9 cellular contexts compared by ENCODE assay signal in the genomic region with DNA sequence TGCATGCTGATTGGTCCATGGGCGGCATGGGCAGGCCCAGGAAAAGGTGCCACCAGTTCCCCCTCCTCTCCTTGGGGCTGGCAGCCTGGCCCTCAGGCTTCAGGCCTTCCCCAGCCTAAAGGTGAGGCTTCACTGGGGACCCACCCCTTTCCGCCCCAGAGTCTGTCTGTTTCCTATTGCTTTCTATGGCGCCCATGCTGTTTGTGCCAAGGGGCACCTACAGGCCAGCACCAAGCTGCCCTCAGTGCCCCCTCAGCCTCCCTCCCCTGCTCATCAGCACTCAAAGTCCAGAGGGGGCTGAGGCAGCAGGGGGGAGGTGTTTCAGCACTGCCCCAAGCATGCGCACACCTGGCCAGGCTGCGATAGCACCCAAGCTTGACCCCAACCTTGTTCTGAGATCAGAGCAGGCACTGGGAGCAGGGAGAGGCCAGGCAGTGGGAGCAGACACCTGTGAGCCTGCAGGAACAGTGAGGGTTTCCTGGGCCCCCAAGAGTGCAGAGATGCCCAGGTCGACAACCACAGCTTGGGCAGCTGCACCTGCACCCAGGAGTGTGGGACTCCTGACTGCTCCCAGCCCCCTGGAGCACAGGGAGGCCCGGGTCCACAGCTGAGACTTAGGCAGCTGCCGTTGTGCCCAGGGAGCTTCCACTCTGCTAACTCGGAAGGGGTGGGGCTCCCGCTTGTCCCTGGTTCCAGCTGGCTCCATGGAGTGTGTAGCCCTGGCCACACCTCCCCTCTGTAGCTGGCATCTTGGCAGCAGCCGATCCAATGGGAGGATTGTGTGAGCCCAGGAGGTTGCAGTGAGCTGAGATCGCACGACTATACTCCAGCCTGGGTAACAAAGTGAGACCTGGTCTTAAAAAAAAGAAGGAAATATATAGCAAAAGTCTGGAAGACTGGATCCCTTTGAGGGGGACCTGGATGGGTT.
DNase-seq lines count a peak whose midpoint lies in the region; ATAC-seq, FAIRE-seq and TF ChIP-seq lines count a peak whose summit lies in the region.
"Had no signal": no experiment of that assay in that cellular context is flagged by ENCODE, and none has a peak within 500 bp of the region (broad histone marks: within the 10 kb centered on the region; RNA-seq: fewer than 3 reads in every experiment).

No MANE protein-coding gene starts in this region.

- H3K4me1 ChIP-seq in foreskin keratinocyte (no peaks in the 10 kb centered on the region), pancreas (peaks cover 8 to 12% (median 10%) of the 10 kb centered on the region in 3 donors)

- no peaks in the 10 kb centered on the region for H3K9me3 ChIP-seq in pancreas

- H3K27me3 ChIP-seq in foreskin keratinocyte, result peaks cover 12% of the 10 kb centered on the region
- no peaks in the 10 kb centered on the region for H3K27me3 ChIP-seq in pancreas

- no peaks in the 10 kb centered on the region for H3K36me3 ChIP-seq in pancreas

- WGBS in pancreas, 2 donors, result 41 to 45% methylated on average over 13 of the region's 13 CpGs

- intact Hi-C loops in pancreas (cut with DNase I), result loop anchor here in 1 of 3 donors (5.0 kb wide), 1 partner anchor 108 kb away; no protein-coding TSS in a partner anchor

- DNase-seq in G401 (ENCODE audit: low spot score) (peak; percentile 57), NCI-H2171 (lab: John Stamatoyannopoulos, UW) (peak; percentile 68), foreskin keratinocyte (no peak), pancreas (peak in 5 of 6 donors; percentile 44 to 78 (median 52)), NOMO-1 (lab: John Stamatoyannopoulos, UW; ENCODE audit: unreplicated experiment in 2 of 2) (no peak)
- no peak for DNase-seq in effector CD4-positive, alpha-beta T cell
- DNase-seq in stimulated activated CD4-positive, alpha-beta T cell treated with anti-CD3 and anti-CD28 coated beads, Interleukin-4, amount 100 ng/mL, for 1 hour, result no peak

- TF ChIP-seq CTCF in foreskin keratinocyte (conservative IDR thresholded peaks at IDR 0.05) (no peak), pancreas (IDR thresholded peaks at IDR 0.05) (no peak)

- no peak for FAIRE-seq in pancreas (lab: Jason Lieb, UNC)

- H3K4me3 ChIP-seq in pancreas, result no peak overlapping the region
- H3K4me3 ChIP-seq: coronary artery had no signal

- ATAC-seq in foreskin keratinocyte (peak; percentile 46), pancreas (peak in 3 of 4 donors; percentile 45 to 55 (median 50)), GM21619 (IDR thresholded peaks at IDR 0.05; ENCODE audit: unreplicated experiment) (no peak)

- H3K27ac ChIP-seq in foreskin keratinocyte (no peak overlapping the region), pancreas (no peak overlapping the region)
- H3K27ac ChIP-seq: coronary artery had no signal

- in situ Hi-C loops in G401 (cut with HindIII; ENCODE audit: low sequenced_read_pairs), result loop anchor here (10.0 kb wide), 1 partner anchor 110 kb away; no protein-coding TSS in a partner anchor

Comparison
In these comparisons a context has a peak if more than half of its experiments do, and no peak if none do; other contexts are left out.
1. DNase-seq: peak in G401 (single experiment), NCI-H2171 (single experiment) and pancreas (5 of 6); none in foreskin keratinocyte (0 of 2), effector CD4-positive, alpha-beta T cell (single experiment), NOMO-1 (0 of 2) and stimulated activated CD4-positive, alpha-beta T cell treated with anti-CD3 and anti-CD28 coated beads, Interleukin-4, amount 100 ng/mL, for 1 hour (single experiment).